1 cellular context compared by ENCODE assay signal in the genomic region with DNA sequence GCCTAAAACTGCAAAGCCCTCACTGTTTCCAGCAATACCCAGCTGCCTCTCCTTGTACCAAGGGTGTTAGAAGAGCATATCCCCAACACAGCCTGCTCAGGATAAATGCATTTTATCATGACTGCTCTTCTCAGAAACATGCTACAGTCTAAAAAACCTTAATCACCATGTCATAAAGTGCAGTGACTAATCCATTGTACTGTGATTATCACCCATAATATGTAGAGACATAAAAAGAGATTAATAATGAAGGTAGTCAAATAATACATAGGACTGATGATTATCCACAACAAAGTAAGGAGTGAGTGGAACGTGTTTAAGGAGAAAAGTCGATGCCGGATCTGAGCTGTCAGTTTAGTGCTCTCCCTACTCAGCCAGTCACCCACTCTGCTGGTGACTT.
TF ChIP-seq lines count a peak whose summit lies in the region.

No MANE protein-coding gene starts in this region.

TF ChIP-seq in GM23338, 12 proteins besides CTCF, POLR2A, EP300 and RAD21 (continued from another document):
- TF ChIP-seq, protein P1, sequence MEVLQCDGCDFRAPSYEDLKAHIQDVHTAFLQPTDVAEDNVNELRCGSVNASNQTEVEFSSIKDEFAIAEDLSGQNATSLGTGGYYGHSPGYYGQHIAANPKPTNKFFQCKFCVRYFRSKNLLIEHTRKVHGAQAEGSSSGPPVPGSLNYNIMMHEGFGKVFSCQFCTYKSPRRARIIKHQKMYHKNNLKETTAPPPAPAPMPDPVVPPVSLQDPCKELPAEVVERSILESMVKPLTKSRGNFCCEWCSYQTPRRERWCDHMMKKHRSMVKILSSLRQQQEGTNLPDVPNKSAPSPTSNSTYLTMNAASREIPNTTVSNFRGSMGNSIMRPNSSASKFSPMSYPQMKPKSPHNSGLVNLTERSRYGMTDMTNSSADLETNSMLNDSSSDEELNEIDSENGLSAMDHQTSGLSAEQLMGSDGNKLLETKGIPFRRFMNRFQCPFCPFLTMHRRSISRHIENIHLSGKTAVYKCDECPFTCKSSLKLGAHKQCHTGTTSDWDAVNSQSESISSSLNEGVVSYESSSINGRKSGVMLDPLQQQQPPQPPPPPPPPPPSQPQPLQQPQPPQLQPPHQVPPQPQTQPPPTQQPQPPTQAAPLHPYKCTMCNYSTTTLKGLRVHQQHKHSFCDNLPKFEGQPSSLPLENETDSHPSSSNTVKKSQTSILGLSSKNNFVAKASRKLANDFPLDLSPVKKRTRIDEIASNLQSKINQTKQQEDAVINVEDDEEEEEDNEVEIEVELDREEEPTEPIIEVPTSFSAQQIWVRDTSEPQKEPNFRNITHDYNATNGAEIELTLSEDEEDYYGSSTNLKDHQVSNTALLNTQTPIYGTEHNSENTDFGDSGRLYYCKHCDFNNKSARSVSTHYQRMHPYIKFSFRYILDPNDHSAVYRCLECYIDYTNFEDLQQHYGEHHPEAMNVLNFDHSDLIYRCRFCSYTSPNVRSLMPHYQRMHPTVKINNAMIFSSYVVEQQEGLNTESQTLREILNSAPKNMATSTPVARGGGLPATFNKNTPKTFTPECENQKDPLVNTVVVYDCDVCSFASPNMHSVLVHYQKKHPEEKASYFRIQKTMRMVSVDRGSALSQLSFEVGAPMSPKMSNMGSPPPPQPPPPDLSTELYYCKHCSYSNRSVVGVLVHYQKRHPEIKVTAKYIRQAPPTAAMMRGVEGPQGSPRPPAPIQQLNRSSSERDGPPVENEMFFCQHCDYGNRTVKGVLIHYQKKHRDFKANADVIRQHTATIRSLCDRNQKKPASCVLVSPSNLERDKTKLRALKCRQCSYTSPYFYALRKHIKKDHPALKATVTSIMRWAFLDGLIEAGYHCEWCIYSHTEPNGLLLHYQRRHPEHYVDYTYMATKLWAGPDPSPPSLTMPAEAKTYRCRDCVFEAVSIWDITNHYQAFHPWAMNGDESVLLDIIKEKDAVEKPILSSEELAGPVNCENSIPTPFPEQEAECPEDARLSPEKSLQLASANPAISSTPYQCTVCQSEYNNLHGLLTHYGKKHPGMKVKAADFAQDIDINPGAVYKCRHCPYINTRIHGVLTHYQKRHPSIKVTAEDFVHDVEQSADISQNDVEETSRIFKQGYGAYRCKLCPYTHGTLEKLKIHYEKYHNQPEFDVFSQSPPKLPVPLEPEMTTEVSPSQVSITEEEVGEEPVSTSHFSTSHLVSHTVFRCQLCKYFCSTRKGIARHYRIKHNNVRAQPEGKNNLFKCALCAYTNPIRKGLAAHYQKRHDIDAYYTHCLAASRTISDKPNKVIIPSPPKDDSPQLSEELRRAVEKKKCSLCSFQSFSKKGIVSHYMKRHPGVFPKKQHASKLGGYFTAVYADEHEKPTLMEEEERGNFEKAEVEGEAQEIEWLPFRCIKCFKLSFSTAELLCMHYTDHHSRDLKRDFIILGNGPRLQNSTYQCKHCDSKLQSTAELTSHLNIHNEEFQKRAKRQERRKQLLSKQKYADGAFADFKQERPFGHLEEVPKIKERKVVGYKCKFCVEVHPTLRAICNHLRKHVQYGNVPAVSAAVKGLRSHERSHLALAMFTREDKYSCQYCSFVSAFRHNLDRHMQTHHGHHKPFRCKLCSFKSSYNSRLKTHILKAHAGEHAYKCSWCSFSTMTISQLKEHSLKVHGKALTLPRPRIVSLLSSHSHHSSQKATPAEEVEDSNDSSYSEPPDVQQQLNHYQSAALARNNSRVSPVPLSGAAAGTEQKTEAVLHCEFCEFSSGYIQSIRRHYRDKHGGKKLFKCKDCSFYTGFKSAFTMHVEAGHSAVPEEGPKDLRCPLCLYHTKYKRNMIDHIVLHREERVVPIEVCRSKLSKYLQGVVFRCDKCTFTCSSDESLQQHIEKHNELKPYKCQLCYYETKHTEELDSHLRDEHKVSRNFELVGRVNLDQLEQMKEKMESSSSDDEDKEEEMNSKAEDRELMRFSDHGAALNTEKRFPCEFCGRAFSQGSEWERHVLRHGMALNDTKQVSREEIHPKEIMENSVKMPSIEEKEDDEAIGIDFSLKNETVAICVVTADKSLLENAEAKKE (CRISPR knock-in tag; IDR thresholded peaks at IDR 0.05): no peak
- no peak for TF ChIP-seq POLR2AphosphoS5 (IDR thresholded peaks at IDR 0.05; ENCODE audit: low read depth)
- TF ChIP-seq JUNB (IDR thresholded peaks at IDR 0.05; ENCODE audit: unreplicated experiment): no peak
- no peak for TF ChIP-seq NANOG (IDR thresholded peaks at IDR 0.05; ENCODE audit: borderline replicate concordance)
- no peak for TF ChIP-seq ZNF114 (CRISPR knock-in tag; IDR thresholded peaks at IDR 0.05)
- no peak for TF ChIP-seq EZH2phosphoT487 (IDR thresholded peaks at IDR 0.05; ENCODE audit: unreplicated experiment)
- TF ChIP-seq STAT1 (IDR thresholded peaks at IDR 0.05; ENCODE audit: unreplicated experiment): no peak
- TF ChIP-seq, protein P2, sequence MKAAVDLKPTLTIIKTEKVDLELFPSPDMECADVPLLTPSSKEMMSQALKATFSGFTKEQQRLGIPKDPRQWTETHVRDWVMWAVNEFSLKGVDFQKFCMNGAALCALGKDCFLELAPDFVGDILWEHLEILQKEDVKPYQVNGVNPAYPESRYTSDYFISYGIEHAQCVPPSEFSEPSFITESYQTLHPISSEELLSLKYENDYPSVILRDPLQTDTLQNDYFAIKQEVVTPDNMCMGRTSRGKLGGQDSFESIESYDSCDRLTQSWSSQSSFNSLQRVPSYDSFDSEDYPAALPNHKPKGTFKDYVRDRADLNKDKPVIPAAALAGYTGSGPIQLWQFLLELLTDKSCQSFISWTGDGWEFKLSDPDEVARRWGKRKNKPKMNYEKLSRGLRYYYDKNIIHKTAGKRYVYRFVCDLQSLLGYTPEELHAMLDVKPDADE (IDR thresholded peaks at IDR 0.05): no peak
- TF ChIP-seq ZNF331 (CRISPR knock-in tag; IDR thresholded peaks at IDR 0.05; ENCODE audit: low read depth): no peak
- no peak for TF ChIP-seq EZH2 (IDR thresholded peaks at IDR 0.05; ENCODE audit: low read depth, unreplicated experiment)
- TF ChIP-seq, protein P3, sequence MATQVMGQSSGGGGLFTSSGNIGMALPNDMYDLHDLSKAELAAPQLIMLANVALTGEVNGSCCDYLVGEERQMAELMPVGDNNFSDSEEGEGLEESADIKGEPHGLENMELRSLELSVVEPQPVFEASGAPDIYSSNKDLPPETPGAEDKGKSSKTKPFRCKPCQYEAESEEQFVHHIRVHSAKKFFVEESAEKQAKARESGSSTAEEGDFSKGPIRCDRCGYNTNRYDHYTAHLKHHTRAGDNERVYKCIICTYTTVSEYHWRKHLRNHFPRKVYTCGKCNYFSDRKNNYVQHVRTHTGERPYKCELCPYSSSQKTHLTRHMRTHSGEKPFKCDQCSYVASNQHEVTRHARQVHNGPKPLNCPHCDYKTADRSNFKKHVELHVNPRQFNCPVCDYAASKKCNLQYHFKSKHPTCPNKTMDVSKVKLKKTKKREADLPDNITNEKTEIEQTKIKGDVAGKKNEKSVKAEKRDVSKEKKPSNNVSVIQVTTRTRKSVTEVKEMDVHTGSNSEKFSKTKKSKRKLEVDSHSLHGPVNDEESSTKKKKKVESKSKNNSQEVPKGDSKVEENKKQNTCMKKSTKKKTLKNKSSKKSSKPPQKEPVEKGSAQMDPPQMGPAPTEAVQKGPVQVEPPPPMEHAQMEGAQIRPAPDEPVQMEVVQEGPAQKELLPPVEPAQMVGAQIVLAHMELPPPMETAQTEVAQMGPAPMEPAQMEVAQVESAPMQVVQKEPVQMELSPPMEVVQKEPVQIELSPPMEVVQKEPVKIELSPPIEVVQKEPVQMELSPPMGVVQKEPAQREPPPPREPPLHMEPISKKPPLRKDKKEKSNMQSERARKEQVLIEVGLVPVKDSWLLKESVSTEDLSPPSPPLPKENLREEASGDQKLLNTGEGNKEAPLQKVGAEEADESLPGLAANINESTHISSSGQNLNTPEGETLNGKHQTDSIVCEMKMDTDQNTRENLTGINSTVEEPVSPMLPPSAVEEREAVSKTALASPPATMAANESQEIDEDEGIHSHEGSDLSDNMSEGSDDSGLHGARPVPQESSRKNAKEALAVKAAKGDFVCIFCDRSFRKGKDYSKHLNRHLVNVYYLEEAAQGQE (IDR thresholded peaks at IDR 0.05; ENCODE audit: unreplicated experiment): no peak
